11 cellular contexts compared by ENCODE assay signal in the genomic region with DNA sequence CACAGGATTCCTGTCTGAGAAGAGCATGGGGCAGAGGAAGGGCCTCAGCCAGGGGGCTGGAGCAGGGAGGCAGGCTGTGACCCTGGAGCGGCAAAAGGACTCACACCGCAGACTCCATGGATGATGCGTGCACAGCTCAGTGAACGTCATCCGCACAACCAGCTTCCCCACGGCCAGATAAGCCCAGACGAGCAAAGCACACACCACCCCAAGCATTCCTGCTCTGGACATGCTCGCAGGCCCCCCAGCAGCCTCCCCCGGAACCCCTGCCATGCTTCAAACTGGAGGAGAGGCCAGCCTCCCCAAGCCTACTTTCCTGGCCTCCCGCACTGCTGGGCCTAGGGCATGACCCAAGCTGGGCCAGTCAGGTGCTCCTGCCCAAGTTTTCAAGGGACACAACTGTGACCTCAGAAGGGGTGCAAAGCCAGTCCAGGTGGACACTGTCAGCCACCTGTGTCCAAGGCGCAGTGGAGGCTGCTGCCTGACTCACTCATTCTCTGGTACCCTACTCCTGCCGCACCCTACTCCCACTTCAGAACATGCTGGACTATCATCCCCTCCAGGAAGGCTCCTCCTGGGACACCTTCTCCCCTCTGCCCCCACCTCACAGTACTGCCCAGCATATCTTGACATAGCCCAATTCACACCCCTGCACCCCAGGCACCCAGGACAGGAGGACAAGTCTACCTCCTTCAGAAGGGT. TPM values are rescaled to one million over a fixed set of nuclear protein-coding genes. Genes with fewer than 3 reads are reported as not detected.
A peak's percentile ranks its signal among the peaks of the same experiment; 100 is the strongest.
DNase-seq lines count a peak whose midpoint lies in the region; ATAC-seq, FAIRE-seq and TF ChIP-seq lines count a peak whose summit lies in the region.
"Had no signal": no experiment of that assay in that cellular context is flagged by ENCODE, and none has a peak within 500 bp of the region (broad histone marks: within the 10 kb centered on the region; RNA-seq: fewer than 3 reads in every experiment).

No MANE protein-coding gene starts in this region.

- no peak for FAIRE-seq in astrocyte (lab: Jason Lieb, UNC)

- DNase-seq in EH (ENCODE audit: low read depth) (peak; percentile 51), astrocyte (ENCODE audit: low read depth) (peak; percentile 88), hepatic stellate cell (ENCODE audit: low spot score) (peak; percentile 77), sigmoid colon (no peak), SW 1271 (lab: John Stamatoyannopoulos, UW) (no peak)
- DNase-seq: activated T-cell treated with anti-CD3 and anti-CD28 coated beads, Interleukin-2, amount 50 U/mL, for 1 hour; stimulated activated CD4-positive, alpha-beta T cell treated with anti-CD3 and anti-CD28 coated beads, Interleukin-4, amount 100 ng/mL, for 1 hour had no signal

- H3K36me3 Mint-ChIP-seq in astrocyte (ENCODE audit: low read depth, unreplicated experiment), result peaks cover 6% of the 10 kb centered on the region

- no peaks in the 10 kb centered on the region for H3K9me3 Mint-ChIP-seq in astrocyte (ENCODE audit: unreplicated experiment)

- ATAC-seq in HG03095 (IDR thresholded peaks at IDR 0.05; ENCODE audit: unreplicated experiment), result no peak
- no peak for ATAC-seq in GM18861 (IDR thresholded peaks at IDR 0.05; ENCODE audit: unreplicated experiment)
- no peak for ATAC-seq in GM21576 (IDR thresholded peaks at IDR 0.05; ENCODE audit: unreplicated experiment)

- H3K27me3 ChIP-seq in astrocyte (ENCODE audit: insufficient read depth, low read length), result no peaks in the 10 kb centered on the region
- no peaks in the 10 kb centered on the region for H3K27me3 ChIP-seq in sigmoid colon

- H3K4me2 ChIP-seq in astrocyte (ENCODE audit: low read length), result peak overlapping the region; percentile 91

- H3K27ac Mint-ChIP-seq in astrocyte (ENCODE audit: unreplicated experiment), result peak overlapping the region; percentile 97

- peak overlapping the region; percentile 94 for H3K4me3 Mint-ChIP-seq in astrocyte (ENCODE audit: unreplicated experiment)

- H2AFZ ChIP-seq in astrocyte (ENCODE audit: low read depth, low read length), result no peak overlapping the region

- peaks cover 92% of the 10 kb centered on the region for H3K79me2 ChIP-seq in astrocyte (ENCODE audit: insufficient read depth, low read length)

- H3K9ac ChIP-seq in astrocyte (ENCODE audit: low read length), result peak overlapping the region; percentile 96
- H3K9ac ChIP-seq: BLaER1 had no signal

- 90 to 93% methylated on average over 12 of the region's 12 CpGs for WGBS in sigmoid colon, 2 donors

- peaks cover 43% of the 10 kb centered on the region for H4K20me1 ChIP-seq in astrocyte (ENCODE audit: insufficient read depth, low read length)

- no peak for TF ChIP-seq CTCF in astrocyte (IDR thresholded peaks at IDR 0.05; ENCODE audit: insufficient read depth, low read depth, low read length)
- no peak for TF ChIP-seq CTCF in sigmoid colon (IDR thresholded peaks at IDR 0.05)

- peaks cover 66% of the 10 kb centered on the region for H3K4me1 ChIP-seq in astrocyte (ENCODE audit: insufficient read depth, low read length)
- H3K4me1 ChIP-seq in sigmoid colon, result peaks cover 3 to 83% (median 79%) of the 10 kb centered on the region in 4 donors

- H3K9me3 ChIP-seq in astrocyte (ENCODE audit: insufficient read depth, low read depth, low read length) (no peaks in the 10 kb centered on the region), sigmoid colon (no peaks in the 10 kb centered on the region)
- H3K9me3 ChIP-seq: BLaER1 had no signal

- H3K4me1 Mint-ChIP-seq in astrocyte (ENCODE audit: low read depth, unreplicated experiment), result peaks cover 60% of the 10 kb centered on the region

- TF ChIP-seq POLR2A in sigmoid colon (IDR thresholded peaks at IDR 0.05), result no peak

- H3K27ac ChIP-seq in astrocyte (ENCODE audit: low read depth, low read length) (peak overlapping the region; percentile 99), sigmoid colon (peak overlapping the region; percentile 85 to 96 (median 92))
- H3K27ac ChIP-seq: BLaER1 had no signal

- no peak for TF ChIP-seq EP300 in sigmoid colon (IDR thresholded peaks at IDR 0.05)

- H3K4me3 ChIP-seq in astrocyte (ENCODE audit: insufficient read depth, low read depth, low read length) (no peak overlapping the region), sigmoid colon (no peak overlapping the region)
- H3K4me3 ChIP-seq: BLaER1 had no signal

- intact Hi-C loops in sigmoid colon (cut with DNase I), result no loop called here

- H3K36me3 ChIP-seq in astrocyte (ENCODE audit: insufficient read depth, low read length) (peaks cover 5% of the 10 kb centered on the region), sigmoid colon (peaks cover 6 to 12% (median 9%) of the 10 kb centered on the region in 4 donors)
- H3K36me3 ChIP-seq: BLaER1 had no signal

- H3K27me3 Mint-ChIP-seq in astrocyte (ENCODE audit: low read depth, unreplicated experiment), result no peaks in the 10 kb centered on the region

RNA-seq across cellular contexts. Expression of gene BCAR1, which starts 4.8 kb away (rescaled TPM):
- total RNA-seq in astrocyte (241 and 296 TPM in 2 replicates), sigmoid colon (10 to 100 TPM; 21.7 to 42.9 (median 32.4) TPM)
- 10 to 100 TPM; 45.0 to 82.3 (median 72.6) TPM for polyA plus RNA-seq in sigmoid colon

RNA-seq across cellular contexts. Expression of gene CTRB1, which starts 27.9 kb away (rescaled TPM):
- not detected in 2 replicates for total RNA-seq in astrocyte
- total RNA-seq in sigmoid colon, result not detected
- polyA plus RNA-seq in sigmoid colon, result 10 to 100 TPM in 1 of 3 donors, under 1 TPM in 1, not detected in 1; 0.48 to 16.8 TPM

RNA-seq across cellular contexts. Expression of gene CTRB2, which starts 39.7 kb away (rescaled TPM):
- total RNA-seq in astrocyte (0.43 TPM in 1 of 2 replicates, not detected in the other), sigmoid colon (not detected)
- 10 to 100 TPM in 1 of 3 donors, under 1 TPM in 1, not detected in 1; 0.42 to 17.4 TPM for polyA plus RNA-seq in sigmoid colon

Comparison
In these comparisons a context has a peak if more than half of its experiments do, and no peak if none do; other contexts are left out.
1. DNase-seq: peak in EH (single experiment), astrocyte (single experiment) and hepatic stellate cell (single experiment); none in sigmoid colon (single experiment) and SW 1271 (0 of 2).